ENCODE assay signal across 18 cellular contexts in the genomic region with DNA sequence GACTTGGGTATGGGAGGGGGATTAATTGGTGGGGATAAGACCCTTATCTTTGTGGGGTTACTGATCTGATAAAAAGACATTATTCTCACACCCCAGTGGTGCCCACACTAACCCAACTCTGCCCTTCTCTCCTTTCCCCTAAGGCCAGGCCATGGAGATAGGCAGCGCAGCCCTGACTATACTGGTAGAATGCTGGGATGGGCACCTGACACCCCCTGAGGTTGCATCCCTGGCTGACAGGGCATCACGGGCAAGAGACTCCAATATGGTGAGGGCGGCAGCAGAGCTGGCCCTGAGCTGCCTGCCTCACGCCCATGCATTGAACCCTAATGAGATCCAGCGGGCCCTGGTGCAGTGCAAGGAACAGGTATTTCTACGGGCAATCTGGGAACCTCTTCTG. TPM values are rescaled to one million over a fixed set of nuclear protein-coding genes. Genes with fewer than 3 reads are reported as not detected.
DNase-seq lines count a peak whose midpoint lies in the region; ATAC-seq and TF ChIP-seq lines count a peak whose summit lies in the region.
"Had no signal": no experiment of that assay in that cellular context is flagged by ENCODE, and none has a peak within 500 bp of the region (broad histone marks: within the 10 kb centered on the region; RNA-seq: fewer than 3 reads in every experiment).

No MANE protein-coding gene starts in this region.

- H3K36me3 Mint-ChIP-seq in activated naive CD4-positive, alpha-beta T cell treated with anti-CD3 and anti-CD28 coated beads, Interleukin-2, amount 50 U/mL, for 72 hours, result no peaks in the 10 kb centered on the region
- peaks cover 2% of the 10 kb centered on the region for H3K36me3 Mint-ChIP-seq in IgD-negative memory B cell
- peaks cover 4 to 34% (median 20%) of the 10 kb centered on the region in 5 donors for H3K36me3 Mint-ChIP-seq in naive thymus-derived CD4-positive, alpha-beta T cell
- H3K36me3 Mint-ChIP-seq in stimulated activated naive B cell treated with anti-CD40 and anti-IgM and Interleukin-4, amounts not matched to agents 10 μg/mL and 1 μg/mL and 100 μg/mL, for 72 hours, result peaks cover 56 to 73% of the 10 kb centered on the region in 2 donors
- peaks cover 55% of the 10 kb centered on the region for H3K36me3 Mint-ChIP-seq in Calu3 (ENCODE audit: insufficient read depth, unreplicated experiment)
- H3K36me3 Mint-ChIP-seq in activated CD4-positive, alpha-beta T cell treated with anti-CD3 and anti-CD28 coated beads, Interleukin-2, amount 10 ng/mL, durations not matched to agents 24 days and 14 days (ENCODE audit: low read depth), result peaks cover 69% of the 10 kb centered on the region

- POLR2A ChIA-PET in naive thymus-derived CD4-positive, alpha-beta T cell (lab: Charles Lee), result interaction anchor here (0.6 to 3.3 kb wide), 4 partner anchors 12 to 55 kb away, joined by 3 to 18 read pairs (median 4); no protein-coding TSS in a partner anchor

- no peaks in the 10 kb centered on the region for H3K27me3 ChIP-seq in naive thymus-derived CD4-positive, alpha-beta T cell (ENCODE audit: control insufficient read depth in 2 of 2, insufficient read depth in 2 of 2, low read length in 2 of 2)
- H3K27me3 ChIP-seq: BLaER1 treated with 17β-estradiol and CSF1 and Interleukin-3, amounts not matched to agents 10 nM and 100 nM had no signal

- BruUV-seq in Calu3 (replicated peaks; lab: Mats Ljungman, UMichigan), result no TSS peak

- H3K4me3 Mint-ChIP-seq in IgD-negative memory B cell (no peak overlapping the region), Calu3 (ENCODE audit: low read depth, unreplicated experiment) (no peak overlapping the region)
- no peak overlapping the region for H3K4me3 Mint-ChIP-seq in naive thymus-derived CD4-positive, alpha-beta T cell
- H3K4me3 Mint-ChIP-seq in stimulated activated naive B cell treated with anti-CD40 and anti-IgM and Interleukin-4, amounts not matched to agents 10 μg/mL and 1 μg/mL and 100 μg/mL, for 72 hours, result peak overlapping the region in 1 of 2 donors; percentile 1
- H3K4me3 Mint-ChIP-seq in activated CD4-positive, alpha-beta T cell treated with anti-CD3 and anti-CD28 coated beads, Interleukin-2, amount 10 ng/mL, durations not matched to agents 24 days and 14 days, result no peak overlapping the region

- intact Hi-C loops in naive thymus-derived CD4-positive, alpha-beta T cell (cut with micrococcal nuclease), result loop anchor here in 1 of 2 donors (2.0 kb wide), 1 partner anchor 13 kb away; the partner anchor contains the start of gene ZSWIM8
- intact Hi-C loops in Calu3 (cut with micrococcal nuclease; ENCODE audit: unreplicated experiment), result no loop called here
- intact Hi-C loops in activated CD4-positive, alpha-beta T cell treated with anti-CD3 and anti-CD28 coated beads, Interleukin-2, amount 10 ng/mL, durations not matched to agents 24 days and 14 days (cut with micrococcal nuclease), result no loop called here

- no peaks in the 10 kb centered on the region for H3K9me3 Mint-ChIP-seq in activated naive CD4-positive, alpha-beta T cell treated with anti-CD3 and anti-CD28 coated beads, Interleukin-2, amount 50 U/mL, for 72 hours
- H3K9me3 Mint-ChIP-seq in IgD-negative memory B cell (no peaks in the 10 kb centered on the region), Calu3 (ENCODE audit: low read depth, unreplicated experiment) (no peaks in the 10 kb centered on the region)
- H3K9me3 Mint-ChIP-seq in naive thymus-derived CD4-positive, alpha-beta T cell, result no peaks in the 10 kb centered on the region
- H3K9me3 Mint-ChIP-seq in stimulated activated naive B cell treated with anti-CD40 and anti-IgM and Interleukin-4, amounts not matched to agents 10 μg/mL and 1 μg/mL and 100 μg/mL, for 72 hours, result no peaks in the 10 kb centered on the region
- H3K9me3 Mint-ChIP-seq in activated CD4-positive, alpha-beta T cell treated with anti-CD3 and anti-CD28 coated beads, Interleukin-2, amount 10 ng/mL, durations not matched to agents 24 days and 14 days, result no peaks in the 10 kb centered on the region

- H3K4me1 Mint-ChIP-seq in IgD-negative memory B cell, result peaks cover 0 to 7% (median 0%) of the 10 kb centered on the region in 3 donors
- peaks cover 0 to 8% (median 5%) of the 10 kb centered on the region in 7 donors for H3K4me1 Mint-ChIP-seq in naive thymus-derived CD4-positive, alpha-beta T cell
- peaks cover 5 to 7% of the 10 kb centered on the region in 2 donors for H3K4me1 Mint-ChIP-seq in stimulated activated naive B cell treated with anti-CD40 and anti-IgM and Interleukin-4, amounts not matched to agents 10 μg/mL and 1 μg/mL and 100 μg/mL, for 72 hours
- H3K4me1 Mint-ChIP-seq in Calu3 (ENCODE audit: low read depth, unreplicated experiment), result no peaks in the 10 kb centered on the region
- no peaks in the 10 kb centered on the region for H3K4me1 Mint-ChIP-seq in activated CD4-positive, alpha-beta T cell treated with anti-CD3 and anti-CD28 coated beads, Interleukin-2, amount 10 ng/mL, durations not matched to agents 24 days and 14 days

- H3K4me3 ChIP-seq in naive thymus-derived CD4-positive, alpha-beta T cell (ENCODE audit: low read length), result no peak overlapping the region
- H3K4me3 ChIP-seq: A549; BLaER1 treated with 17β-estradiol and CSF1 and Interleukin-3, amounts not matched to agents 10 nM and 100 nM had no signal

- no peak for DNase-seq in activated naive CD4-positive, alpha-beta T cell treated with anti-CD3 and anti-CD28 coated beads, Interleukin-2, amount 50 U/mL, for 72 hours (ENCODE audit: low spot score in 2 of 2)
- DNase-seq in activated naive CD4-positive, alpha-beta T cell treated with Interleukin-2 at 50 U/mL for 16 hours, result no peak
- no peak for DNase-seq in naive thymus-derived CD4-positive, alpha-beta T cell
- no peak for DNase-seq in stimulated activated naive B cell treated with anti-CD40 and anti-IgM and Interleukin-4, amounts not matched to agents 10 μg/mL and 1 μg/mL and 100 μg/mL, for 72 hours
- no peak for DNase-seq in Calu3
- no peak for DNase-seq in activated CD4-positive, alpha-beta T cell treated with anti-CD3 and anti-CD28 coated beads, Interleukin-2, amount 10 ng/mL, durations not matched to agents 24 days and 14 days
- no peak for DNase-seq in anterior cingulate cortex (lab: John Stamatoyannopoulos, UW)
- DNase-seq: GF-D8, NCI-H1048, NCI-H1436 treated with DMSO at 0.1 percent for 48 hours, NCI-H2029 treated with DMSO at 0.1 percent for 48 hours, NCI-H2171 treated with DMSO at 0.1 percent for 48 hours, NCI-H446 treated with DMSO at 0.1 percent for 48 hours, RPMI8226 had no signal

- peak overlapping the region; percentile 17 to 43 for H3K27ac Mint-ChIP-seq in activated naive CD4-positive, alpha-beta T cell treated with anti-CD3 and anti-CD28 coated beads, Interleukin-2, amount 50 U/mL, for 72 hours
- H3K27ac Mint-ChIP-seq in IgD-negative memory B cell (peak overlapping the region in 2 of 3 donors; percentile 8 to 78), Calu3 (ENCODE audit: unreplicated experiment) (no peak overlapping the region)
- H3K27ac Mint-ChIP-seq in naive thymus-derived CD4-positive, alpha-beta T cell, result peak overlapping the region in 6 of 9 donors; percentile 2 to 68 (median 38)
- peak overlapping the region; percentile 37 for H3K27ac Mint-ChIP-seq in stimulated activated naive B cell treated with anti-CD40 and anti-IgM and Interleukin-4, amounts not matched to agents 10 μg/mL and 1 μg/mL and 100 μg/mL, for 72 hours
- H3K27ac Mint-ChIP-seq in activated CD4-positive, alpha-beta T cell treated with anti-CD3 and anti-CD28 coated beads, Interleukin-2, amount 10 ng/mL, durations not matched to agents 24 days and 14 days, result no peak overlapping the region

- H3K4me1 ChIP-seq in naive thymus-derived CD4-positive, alpha-beta T cell (ENCODE audit: control insufficient read depth in 2 of 2, insufficient read depth in 2 of 2, low read length in 2 of 2), result no peaks in the 10 kb centered on the region
- H3K4me1 ChIP-seq: A549 had no signal

- ATAC-seq in activated naive CD4-positive, alpha-beta T cell treated with anti-CD3 and anti-CD28 coated beads, Interleukin-2, amount 50 U/mL, for 72 hours, result no peak
- ATAC-seq in naive thymus-derived CD4-positive, alpha-beta T cell, result no peak
- ATAC-seq in stimulated activated naive B cell treated with anti-CD40 and anti-IgM and Interleukin-4, amounts not matched to agents 10 μg/mL and 1 μg/mL and 100 μg/mL, for 72 hours (replicated peaks), result no peak

- H3K27me3 Mint-ChIP-seq in IgD-negative memory B cell (no peaks in the 10 kb centered on the region), Calu3 (ENCODE audit: unreplicated experiment) (no peaks in the 10 kb centered on the region)
- H3K27me3 Mint-ChIP-seq in naive thymus-derived CD4-positive, alpha-beta T cell, result no peaks in the 10 kb centered on the region
- H3K27me3 Mint-ChIP-seq in stimulated activated naive B cell treated with anti-CD40 and anti-IgM and Interleukin-4, amounts not matched to agents 10 μg/mL and 1 μg/mL and 100 μg/mL, for 72 hours, result no peaks in the 10 kb centered on the region
- H3K27me3 Mint-ChIP-seq in activated CD4-positive, alpha-beta T cell treated with anti-CD3 and anti-CD28 coated beads, Interleukin-2, amount 10 ng/mL, durations not matched to agents 24 days and 14 days, result no peaks in the 10 kb centered on the region

- no peaks in the 10 kb centered on the region for H3K9me3 ChIP-seq in naive thymus-derived CD4-positive, alpha-beta T cell (ENCODE audit: control insufficient read depth in 2 of 3, low read length in 3 of 3)
- H3K9me3 ChIP-seq: A549; BLaER1 treated with 17β-estradiol and CSF1 and Interleukin-3, amounts not matched to agents 10 nM and 100 nM had no signal

- no peak for TF ChIP-seq CTCF in Calu3 (IDR thresholded peaks at IDR 0.05; ENCODE audit: unreplicated experiment)

- peaks cover 18 to 78% (median 32%) of the 10 kb centered on the region in 3 experiments for H3K36me3 ChIP-seq in naive thymus-derived CD4-positive, alpha-beta T cell (ENCODE audit: control insufficient read depth in 2 of 3, insufficient read depth in 3 of 3, low read length in 3 of 3)

- no peak overlapping the region for H3K27ac ChIP-seq in naive thymus-derived CD4-positive, alpha-beta T cell (ENCODE audit: low read depth, low read length)
- H3K27ac ChIP-seq: A549; BLaER1 treated with 17β-estradiol and CSF1 and Interleukin-3, amounts not matched to agents 10 nM and 100 nM; KMS-11 had no signal

- CTCF ChIA-PET in naive thymus-derived CD4-positive, alpha-beta T cell (lab: Charles Lee), result no interaction called here
- CTCF ChIA-PET in Calu3 (lab: Charles Lee), result interaction anchor here (1.9 kb wide), 1 partner anchor 17 kb away, joined by 3 read pairs; the partner anchor contains the start of gene CHCHD1

RNA-seq across cellular contexts. Expression of gene ZSWIM8, which starts 12.7 kb away (rescaled TPM):
- 100 to 1,000 TPM in 1 of 2 donors, 10 to 100 TPM in 1; 56.7 to 118 TPM for total RNA-seq in activated naive CD4-positive, alpha-beta T cell treated with anti-CD3 and anti-CD28 coated beads, Interleukin-2, amount 50 U/mL, for 72 hours
- polyA plus RNA-seq in IgD-negative memory B cell, result 15.2 TPM
- total RNA-seq in naive thymus-derived CD4-positive, alpha-beta T cell, result 100 to 1,000 TPM in 1 of 5 experiments, 10 to 100 TPM in 4; 70.9 to 102 (median 83.2) TPM
- 10 to 100 TPM in 1 of 2 donors, 1 to 10 TPM in 1; 9.9 to 27.9 TPM for polyA plus RNA-seq in naive thymus-derived CD4-positive, alpha-beta T cell
- 59.9 and 69.9 TPM in 2 replicates for total RNA-seq in Calu3 (2022)
- total RNA-seq in activated CD4-positive, alpha-beta T cell treated with anti-CD3 and anti-CD28 coated beads, Interleukin-2, amount 10 ng/mL, durations not matched to agents 24 days and 14 days, result 50.8 and 53.5 TPM in 2 replicates

RNA-seq across cellular contexts. Expression of gene NDST2, which starts 13.3 kb away (rescaled TPM):
- total RNA-seq in activated naive CD4-positive, alpha-beta T cell treated with anti-CD3 and anti-CD28 coated beads, Interleukin-2, amount 50 U/mL, for 72 hours, result 10 to 100 TPM; 66.1 to 76.9 TPM
- 21.4 TPM for polyA plus RNA-seq in IgD-negative memory B cell
- total RNA-seq in naive thymus-derived CD4-positive, alpha-beta T cell, result 100 to 1,000 TPM in 3 of 5 experiments, 10 to 100 TPM in 2; 74.2 to 117 (median 104) TPM
- 10 to 100 TPM; 23.1 to 34.3 TPM for polyA plus RNA-seq in naive thymus-derived CD4-positive, alpha-beta T cell
- 24.8 and 26.7 TPM in 2 replicates for total RNA-seq in Calu3 (2022)
- total RNA-seq in activated CD4-positive, alpha-beta T cell treated with anti-CD3 and anti-CD28 coated beads, Interleukin-2, amount 10 ng/mL, durations not matched to agents 24 days and 14 days, result 50.5 and 50.6 TPM in 2 replicates

RNA-seq across cellular contexts. Expression of gene CHCHD1, which starts 16.2 kb away (rescaled TPM):
- 10 to 100 TPM; 26.7 to 28.7 TPM for total RNA-seq in activated naive CD4-positive, alpha-beta T cell treated with anti-CD3 and anti-CD28 coated beads, Interleukin-2, amount 50 U/mL, for 72 hours
- 54.4 TPM for polyA plus RNA-seq in IgD-negative memory B cell
- total RNA-seq in naive thymus-derived CD4-positive, alpha-beta T cell, result 10 to 100 TPM in 3 of 5 experiments, 1 to 10 TPM in 2; 5.6 to 31.4 (median 14.9) TPM
- polyA plus RNA-seq in naive thymus-derived CD4-positive, alpha-beta T cell, result 10 to 100 TPM; 40.5 to 49.6 TPM
- 39.2 and 44.1 TPM in 2 replicates for total RNA-seq in Calu3 (2022)
- total RNA-seq in activated CD4-positive, alpha-beta T cell treated with anti-CD3 and anti-CD28 coated beads, Interleukin-2, amount 10 ng/mL, durations not matched to agents 24 days and 14 days, result 34.9 and 37.8 TPM in 2 replicates

RNA-seq across cellular contexts. Expression of gene SEC24C, which starts 53.9 kb away (rescaled TPM):
- 100 to 1,000 TPM; 101 TPM for total RNA-seq in activated naive CD4-positive, alpha-beta T cell treated with anti-CD3 and anti-CD28 coated beads, Interleukin-2, amount 50 U/mL, for 72 hours
- 31.8 TPM for polyA plus RNA-seq in IgD-negative memory B cell
- 100 to 1,000 TPM in 2 of 5 experiments, 10 to 100 TPM in 3; 68.7 to 122 (median 95.4) TPM for total RNA-seq in naive thymus-derived CD4-positive, alpha-beta T cell
- 10 to 100 TPM; 23.3 to 41.4 TPM for polyA plus RNA-seq in naive thymus-derived CD4-positive, alpha-beta T cell
- total RNA-seq in Calu3 (2022), result 91.7 and 98.4 TPM in 2 replicates
- 106 TPM in 2 replicates for total RNA-seq in activated CD4-positive, alpha-beta T cell treated with anti-CD3 and anti-CD28 coated beads, Interleukin-2, amount 10 ng/mL, durations not matched to agents 24 days and 14 days

Comparison
In these comparisons a context has a peak if more than half of its experiments do, and no peak if none do; other contexts are left out.
1. H3K27ac Mint-ChIP-seq: peak in activated naive CD4-positive, alpha-beta T cell treated with anti-CD3 and anti-CD28 coated beads, Interleukin-2, amount 50 U/mL, for 72 hours (2 of 2), IgD-negative memory B cell (2 of 3), naive thymus-derived CD4-positive, alpha-beta T cell (6 of 9) and stimulated activated naive B cell treated with anti-CD40 and anti-IgM and Interleukin-4, amounts not matched to agents 10 μg/mL and 1 μg/mL and 100 μg/mL, for 72 hours (single experiment); none in Calu3 (single experiment) and activated CD4-positive, alpha-beta T cell treated with anti-CD3 and anti-CD28 coated beads, Interleukin-2, amount 10 ng/mL, durations not matched to agents 24 days and 14 days (single experiment).